1 cellular context compared by ENCODE assay signal in the genomic region with DNA sequence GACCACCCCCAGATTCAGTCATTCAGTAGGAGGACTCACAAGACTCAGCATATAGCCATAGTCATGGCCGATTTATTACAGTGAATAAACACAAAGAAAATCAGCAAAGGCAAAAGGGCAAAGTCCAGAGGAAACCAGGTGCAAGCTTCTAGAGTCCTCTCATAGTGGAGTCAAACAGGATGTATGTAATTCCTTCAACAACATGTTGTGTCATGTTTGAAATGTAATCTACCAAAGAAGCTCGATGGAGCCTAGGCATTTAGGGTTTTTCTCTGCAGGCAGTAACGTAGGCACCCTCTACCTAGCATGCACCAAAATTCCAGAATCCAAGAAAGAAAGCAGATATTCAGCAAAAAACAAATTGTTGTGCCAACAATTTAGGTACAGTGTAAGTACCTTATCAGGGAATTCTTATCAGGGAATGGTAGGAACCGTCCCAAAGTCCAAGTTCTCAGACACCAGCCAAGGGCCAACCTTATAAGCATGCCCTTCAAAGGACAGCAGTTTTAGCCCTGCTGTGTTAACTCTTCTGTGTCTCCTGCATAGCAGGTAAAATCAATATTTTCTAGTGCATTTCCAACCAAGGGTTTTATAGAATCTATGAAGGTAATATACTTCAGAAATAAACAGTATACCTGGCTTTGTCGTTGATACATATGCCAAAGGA.
TF ChIP-seq lines count a peak whose summit lies in the region.

No MANE protein-coding gene starts in this region.

TF ChIP-seq in A549, 52 proteins besides CTCF, POLR2A, EP300 and RAD21:
- TF ChIP-seq NPAS2 (CRISPR knock-in tag; IDR thresholded peaks at IDR 0.05; ENCODE audit: borderline replicate concordance) = no peak
- TF ChIP-seq, protein P1, sequence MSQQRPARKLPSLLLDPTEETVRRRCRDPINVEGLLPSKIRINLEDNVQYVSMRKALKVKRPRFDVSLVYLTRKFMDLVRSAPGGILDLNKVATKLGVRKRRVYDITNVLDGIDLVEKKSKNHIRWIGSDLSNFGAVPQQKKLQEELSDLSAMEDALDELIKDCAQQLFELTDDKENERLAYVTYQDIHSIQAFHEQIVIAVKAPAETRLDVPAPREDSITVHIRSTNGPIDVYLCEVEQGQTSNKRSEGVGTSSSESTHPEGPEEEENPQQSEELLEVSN (IDR thresholded peaks at IDR 0.05; ENCODE audit: borderline replicate concordance, low read depth) = no peak
- TF ChIP-seq, protein P2, sequence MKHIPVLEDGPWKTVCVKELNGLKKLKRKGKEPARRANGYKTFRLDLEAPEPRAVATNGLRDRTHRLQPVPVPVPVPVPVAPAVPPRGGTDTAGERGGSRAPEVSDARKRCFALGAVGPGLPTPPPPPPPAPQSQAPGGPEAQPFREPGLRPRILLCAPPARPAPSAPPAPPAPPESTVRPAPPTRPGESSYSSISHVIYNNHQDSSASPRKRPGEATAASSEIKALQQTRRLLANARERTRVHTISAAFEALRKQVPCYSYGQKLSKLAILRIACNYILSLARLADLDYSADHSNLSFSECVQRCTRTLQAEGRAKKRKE (CRISPR knock-in tag; IDR thresholded peaks at IDR 0.05; ENCODE audit: low read depth) = no peak
- TF ChIP-seq USF2 (IDR thresholded peaks at IDR 0.05) = no peak
- TF ChIP-seq POLR2AphosphoS2 (conservative IDR thresholded peaks at IDR 0.05; ENCODE audit: low read length) = no peak
- TF ChIP-seq ZC3H11A (IDR thresholded peaks at IDR 0.05) = no peak
- TF ChIP-seq ZSCAN20 (CRISPR knock-in tag; IDR thresholded peaks at IDR 0.05) = no peak
